ENCODE assay signal across 23 cellular contexts in genomic region chr9:78286125-78286524, GRCh38. TPM values are rescaled to one million over a fixed set of nuclear protein-coding genes. Genes with fewer than 3 reads are reported as not detected.
DNase-seq lines count a peak whose midpoint lies in the region; ATAC-seq, FAIRE-seq and TF ChIP-seq lines count a peak whose summit lies in the region.
"Had no signal": no experiment of that assay in that cellular context is flagged by ENCODE, and none has a peak within 500 bp of the region (broad histone marks: within the 10 kb centered on the region; RNA-seq: fewer than 3 reads in every experiment).

No MANE protein-coding gene starts in this region.

- no peak overlapping the region for H2BK15ac ChIP-seq in IMR-90 (ENCODE audit: low read depth, low read length)

- H2AFZ ChIP-seq in DND-41 (ENCODE audit: low read depth, low read length) (no peak overlapping the region), IMR-90 (replicated peaks; ENCODE audit: low read length, poor library complexity) (peak overlapping the region; percentile 64), HepG2 (ENCODE audit: low read length) (no peak overlapping the region)

- H3K23ac ChIP-seq in IMR-90 (ENCODE audit: low read depth, low read length), result no peak overlapping the region

- in situ Hi-C loops in IMR-90 (cut with MboI; ENCODE audit: low sequenced_read_pairs) (no loop called here), HepG2 (cut with HindIII; ENCODE audit: extremely low pct_ligation_motif_present, low pct_unique_long_range_greater_than_20kb) (no loop called here)

- no peak overlapping the region for H3K4me3 Mint-ChIP-seq in nephron
- H3K4me3 Mint-ChIP-seq: B cell; CD4-positive, CD25-positive, alpha-beta regulatory T cell; CD8-positive, alpha-beta memory T cell; HFFc6 had no signal

- no peaks in the 10 kb centered on the region for H3K79me1 ChIP-seq in IMR-90 (ENCODE audit: low read depth in 1 of 2, low read length in 2 of 2)

- POLR2A ChIA-PET in IMR-90 (lab: Charles Lee; ENCODE audit: unreplicated experiment) (no interaction called here), HepG2 (lab: Yijun Ruan, JAX) (interaction anchor here (6.1 kb wide), 1 partner anchor 11 kb away, joined by 107 read pairs; the partner anchor contains the start of gene PSAT1)

- no peak overlapping the region for H3K27ac ChIP-seq in DND-41 (ENCODE audit: low read length)
- no peak overlapping the region for H3K27ac ChIP-seq in IMR-90 (ENCODE audit: insufficient read depth, low read length)
- H3K27ac ChIP-seq in HepG2 (ENCODE audit: extremely low read length, insufficient read depth, low read length), result peak overlapping the region; percentile 83
- H3K27ac ChIP-seq: BLaER1 treated with 17β-estradiol and CSF1 and Interleukin-3, amounts not matched to agents 10 nM and 100 nM; HL-60 had no signal

- H4K5ac ChIP-seq in IMR-90 (ENCODE audit: low read depth, low read length), result no peak overlapping the region

- H3K4me1 ChIP-seq in DND-41 (ENCODE audit: insufficient read depth, low read length) (no peaks in the 10 kb centered on the region), IMR-90 (ENCODE audit: control insufficient read depth, insufficient read depth, low read length) (peaks cover 2% of the 10 kb centered on the region; the same call in 1 of the 2 replicates), HepG2 (ENCODE audit: insufficient read depth, low read length) (peaks cover 64% of the 10 kb centered on the region)

- no peaks in the 10 kb centered on the region for H3K27me3 Mint-ChIP-seq in nephron (ENCODE audit: low read depth)
- H3K27me3 Mint-ChIP-seq: CD4-positive, CD25-positive, alpha-beta regulatory T cell had no signal

- H3K9ac ChIP-seq in DND-41 (ENCODE audit: low read depth, low read length) (no peak overlapping the region), IMR-90 (ENCODE audit: low read depth, low read length) (no peak overlapping the region), HepG2 (ENCODE audit: insufficient read depth, low read depth, low read length) (peak overlapping the region; percentile 8; the same call in 1 of the 2 replicates)
- H3K9ac ChIP-seq: BLaER1 treated with 17β-estradiol and CSF1 and Interleukin-3, amounts not matched to agents 10 nM and 100 nM had no signal

- no peak overlapping the region for H3K14ac ChIP-seq in IMR-90 (replicated peaks; ENCODE audit: low read depth, low read length)

- H3K79me2 ChIP-seq in DND-41 (ENCODE audit: insufficient read depth, low read length), result no peaks in the 10 kb centered on the region
- H3K79me2 ChIP-seq in HepG2 (ENCODE audit: insufficient read depth, low read length), result no peaks in the 10 kb centered on the region

- H3K4me2 ChIP-seq in DND-41 (ENCODE audit: insufficient read depth, low read length), result no peak overlapping the region
- no peak overlapping the region for H3K4me2 ChIP-seq in IMR-90 (ENCODE audit: low read depth, low read length)
- H3K4me2 ChIP-seq in HepG2 (ENCODE audit: low read depth, low read length), result peak overlapping the region; percentile 26; the same call in 1 of the 2 replicates
- H3K4me2 ChIP-seq: BLaER1 treated with 17β-estradiol and CSF1 and Interleukin-3, amounts not matched to agents 10 nM and 100 nM had no signal

- TF ChIP-seq EP300 in HepG2 (IDR thresholded peaks at IDR 0.05; ENCODE audit: low read depth in 2 of 2, low read length in 2 of 2) (no peak), HepG2 (CRISPR knock-in tag; IDR thresholded peaks at IDR 0.05; ENCODE audit: borderline replicate concordance) (no peak)

- H3K4me1 Mint-ChIP-seq in nephron, result peaks cover 62% of the 10 kb centered on the region
- H3K4me1 Mint-ChIP-seq: B cell; CD4-positive, CD25-positive, alpha-beta regulatory T cell; CD8-positive, alpha-beta memory T cell had no signal

- CTCF ChIA-PET in IMR-90 (lab: Yijun Ruan, JAX), result no interaction called here
- CTCF ChIA-PET in HepG2 (lab: Yijun Ruan, JAX; ENCODE audit: low intra/inter-chr PET ratio, low total read pairs), result no interaction called here

- H4K20me1 ChIP-seq in DND-41 (ENCODE audit: insufficient read depth, low read length) (no peaks in the 10 kb centered on the region), IMR-90 (ENCODE audit: insufficient read depth, low read length) (no peaks in the 10 kb centered on the region), HepG2 (ENCODE audit: insufficient read depth, low read length) (no peaks in the 10 kb centered on the region)
- H4K20me1 ChIP-seq: BLaER1 treated with 17β-estradiol and CSF1 and Interleukin-3, amounts not matched to agents 10 nM and 100 nM had no signal

- H4K8ac ChIP-seq in IMR-90 (ENCODE audit: low read depth in 2 of 2, low read length in 2 of 2), result no peak overlapping the region

- TF ChIP-seq CTCF in DND-41 (IDR thresholded peaks at IDR 0.05; ENCODE audit: borderline replicate concordance, extremely low read depth, low read length, poor library complexity, severe bottlenecking) (no peak), IMR-90 (conservative IDR thresholded peaks at IDR 0.05; ENCODE audit: low read depth, low read length) (no peak), HepG2 (CRISPR knock-in tag; IDR thresholded peaks at IDR 0.05) (no peak), nephron (IDR thresholded peaks at IDR 0.05; ENCODE audit: unreplicated experiment in 3 of 3) (no peak)

- no peaks in the 10 kb centered on the region for H3K9me3 ChIP-seq in DND-41 (ENCODE audit: insufficient read depth, low read length, severe bottlenecking)
- H3K9me3 ChIP-seq in IMR-90 (ENCODE audit: control insufficient read depth, insufficient read depth, low read length), result no peaks in the 10 kb centered on the region
- no peaks in the 10 kb centered on the region for H3K9me3 ChIP-seq in HepG2 (ENCODE audit: low read length)

- no peaks in the 10 kb centered on the region for H3K9me1 ChIP-seq in IMR-90 (ENCODE audit: insufficient read depth, low read length)

- no peak for FAIRE-seq in HepG2 (lab: Jason Lieb, UNC)
- FAIRE-seq: GM12892, GM18507 had no signal

- no peak overlapping the region for H3K4me3 ChIP-seq in DND-41 (ENCODE audit: low read depth in 1 of 2, low read length in 2 of 2)
- no peak overlapping the region for H3K4me3 ChIP-seq in IMR-90 (ENCODE audit: insufficient read depth, low read depth, low read length)
- H3K4me3 ChIP-seq in HepG2 (replicated peaks in 1 of 3; ENCODE audit: insufficient read depth in 1 of 3, low read depth in 2 of 3, low read length in 3 of 3), result no peak overlapping the region
- H3K4me3 ChIP-seq: BLaER1 treated with 17β-estradiol and CSF1 and Interleukin-3, amounts not matched to agents 10 nM and 100 nM had no signal

- dilution Hi-C loops in IMR-90 (cut with HindIII; ENCODE audit: low sequenced_read_pairs, unreplicated experiment), result no loop called here

- no peak overlapping the region for H4K91ac ChIP-seq in IMR-90 (ENCODE audit: insufficient read depth, low read depth, low read length)

- H3K56ac ChIP-seq in IMR-90 (ENCODE audit: extremely low read depth, insufficient read depth, low read length), result no peak overlapping the region

- peaks cover 2% of the 10 kb centered on the region for H3K9me3 Mint-ChIP-seq in nephron
- H3K9me3 Mint-ChIP-seq: CD4-positive, CD25-positive, alpha-beta regulatory T cell had no signal

- H3K36me3 ChIP-seq in DND-41 (ENCODE audit: insufficient read depth, low read length) (no peaks in the 10 kb centered on the region), IMR-90 (ENCODE audit: control insufficient read depth, insufficient read depth, low read length) (no peaks in the 10 kb centered on the region), HepG2 (replicated peaks in 1 of 2; ENCODE audit: control insufficient read depth in 1 of 2, insufficient read depth in 2 of 2, low read length in 2 of 2) (no peaks in the 10 kb centered on the region)
- H3K36me3 ChIP-seq: BLaER1 treated with 17β-estradiol and CSF1 and Interleukin-3, amounts not matched to agents 10 nM and 100 nM had no signal

- H3K27me3 ChIP-seq in DND-41 (ENCODE audit: insufficient read depth, low read length, poor library complexity) (no peaks in the 10 kb centered on the region), IMR-90 (ENCODE audit: control insufficient read depth, insufficient read depth, low read length) (no peaks in the 10 kb centered on the region), HepG2 (ENCODE audit: control insufficient read depth in 1 of 2, insufficient read depth in 2 of 2, low read length in 2 of 2) (no peaks in the 10 kb centered on the region)
- H3K27me3 ChIP-seq: BLaER1 treated with 17β-estradiol and CSF1 and Interleukin-3, amounts not matched to agents 10 nM and 100 nM had no signal

- no peak overlapping the region for H2BK120ac ChIP-seq in IMR-90 (ENCODE audit: low read depth, low read length)

- TF ChIP-seq POLR2A in IMR-90 (IDR thresholded peaks at IDR 0.05; ENCODE audit: low read depth, low read length) (no peak), HepG2 (IDR thresholded peaks at IDR 0.05; ENCODE audit: insufficient read depth in 1 of 2, low read depth in 2 of 2, low read length in 2 of 2) (no peak)

- intact Hi-C loops in IMR-90 (cut with micrococcal nuclease) (no loop called here), HepG2 (cut with micrococcal nuclease; ENCODE audit: unreplicated experiment) (no loop called here)

- H2AK5ac ChIP-seq in IMR-90 (ENCODE audit: low read depth, low read length), result no peak overlapping the region

- peak overlapping the region; percentile 19 to 76 (median 56) for H3K27ac Mint-ChIP-seq in nephron
- H3K27ac Mint-ChIP-seq: B cell; CD4-positive, CD25-positive, alpha-beta regulatory T cell; HFFc6 had no signal

- TF ChIP-seq RAD21 in IMR-90 (IDR thresholded peaks at IDR 0.05; ENCODE audit: low read length) (no peak), HepG2 (CRISPR knock-in tag; IDR thresholded peaks at IDR 0.05) (no peak)

- H3K36me3 Mint-ChIP-seq in nephron (ENCODE audit: low read depth), result no peaks in the 10 kb centered on the region
- H3K36me3 Mint-ChIP-seq: CD4-positive, CD25-positive, alpha-beta regulatory T cell; CD8-positive, alpha-beta memory T cell had no signal

- H2BK5ac ChIP-seq in IMR-90 (ENCODE audit: low read depth, low read length, poor library complexity, severe bottlenecking), result no peak overlapping the region

- H2AK9ac ChIP-seq in IMR-90 (replicated peaks; ENCODE audit: low read depth, low read length, poor library complexity), result no peak overlapping the region

- BruUV-seq in IMR-90 (replicated peaks; lab: Mats Ljungman, UMichigan), result no TSS peak
- BruUV-seq in HepG2 (replicated peaks; lab: Mats Ljungman, UMichigan), result no TSS peak

- ATAC-seq in DND-41 (ENCODE audit: insufficient read depth, low read depth) (0 out of 3 replicates have a peak, but pooled peaks have one; percentile 48), IMR-90 (ENCODE audit: low read depth) (no peak), HepG2 (0 out of 3 replicates have a peak, but pooled peaks have one; percentile 4)
- ATAC-seq: HCT116 had no signal

- H2BK20ac ChIP-seq in IMR-90 (ENCODE audit: low read depth, low read length), result no peak overlapping the region

- no peak for DNase-seq in DND-41
- DNase-seq in IMR-90, result no peak
- no peak for DNase-seq in HepG2 (ENCODE audit: low spot score)
- DNase-seq in NCI-H1417 treated with DMSO at 0.1 percent for 48 hours (lab: John Stamatoyannopoulos, UW), result no peak
- no peak for DNase-seq in NCI-H2029 treated with DMSO at 0.1 percent for 48 hours (lab: John Stamatoyannopoulos, UW)
- no peak for DNase-seq in cortex of kidney (lab: John Stamatoyannopoulos, UW)
- DNase-seq in NK-92 treated with Interleukin-12 subunit alpha and Interleukin-12 subunit beta, amount 100 ng/mL, for 24 hours (lab: John Stamatoyannopoulos, UW), result no peak
- DNase-seq: CD4-positive, CD25-positive, alpha-beta regulatory T cell; CD8-positive, alpha-beta memory T cell; COR-L47; DMS 273 treated with DMSO at 0.1 percent for 48 hours; DMS53; GDM1; GOT3; H7; HFFc6 had no signal

- H3K4ac ChIP-seq in IMR-90 (ENCODE audit: low read depth, low read length), result no peak overlapping the region

- H3K18ac ChIP-seq in IMR-90 (ENCODE audit: low read depth, low read length), result no peak overlapping the region

RNA-seq across cellular contexts. Expression of gene PSAT1, which starts 10.8 kb away (rescaled TPM):
- 88.4 and 98.9 TPM in 2 replicates for total RNA-seq in IMR-90 (2012; rRNA removed)
- 52.2 and 77.2 TPM in 2 replicates for polyA plus RNA-seq in IMR-90 (2012; rRNA removed)
- polyA plus RNA-seq in IMR-90 (2012; cell fraction: cytosol; rRNA removed), result 30.9 and 42.1 TPM in 2 replicates
- 15.8 and 49.8 TPM in 2 replicates for polyA plus RNA-seq in IMR-90 (2012; cell fraction: nucleus; rRNA removed; ENCODE audit: low replicate concordance)
- total RNA-seq in HepG2 (2016; rRNA removed; fragmentation: Illumina TruSeq; extraction: Trizol), result 135 and 262 TPM in 2 replicates
- total RNA-seq in HepG2 (2016; cell fraction: cytosol; rRNA removed; fragmentation: Illumina TruSeq; extraction: Trizol; ENCODE audit: low read depth), result 16.9 and 17.4 TPM in 2 replicates
- 134 and 259 TPM in 2 replicates for total RNA-seq in HepG2 (2016; cell fraction: insoluble cytoplasmic fraction; rRNA removed; fragmentation: Illumina TruSeq; extraction: Trizol)
- total RNA-seq in HepG2 (2016; cell fraction: membrane; rRNA removed; fragmentation: Illumina TruSeq; extraction: Trizol), result 55.1 and 59.2 TPM in 2 replicates
- 92.0 and 102 TPM in 2 replicates for total RNA-seq in HepG2 (2016; cell fraction: nucleus; rRNA removed; fragmentation: Illumina TruSeq; extraction: Trizol)
- 197 and 229 TPM in 2 replicates for polyA plus RNA-seq in HepG2 (2011; rRNA removed)
- 174 and 239 TPM in 2 replicates for polyA plus RNA-seq in HepG2 (2011; cell fraction: cytosol; rRNA removed)
- 53.5 and 69.1 TPM in 2 replicates for polyA plus RNA-seq in HepG2 (2011; cell fraction: nucleus; rRNA removed)
- 252 and 381 TPM in 2 replicates for polyA plus RNA-seq in HepG2 (2012)
- 23.7 and 24.6 TPM in 2 replicates for polyA plus RNA-seq in HepG2 (2016; cell fraction: cytosol; fragmentation: Illumina TruSeq; extraction: Trizol; ENCODE audit: low read depth)
- 471 and 492 TPM in 2 replicates for polyA plus RNA-seq in HepG2 (2016; cell fraction: insoluble cytoplasmic fraction; fragmentation: Illumina TruSeq; extraction: Trizol; ENCODE audit: low read depth)
- polyA plus RNA-seq in HepG2 (2016; cell fraction: membrane; fragmentation: Illumina TruSeq; extraction: Trizol; ENCODE audit: low read depth), result 65.5 and 69.3 TPM in 2 replicates
- polyA plus RNA-seq in HepG2 (2016; cell fraction: nucleus; fragmentation: Illumina TruSeq; extraction: Trizol; ENCODE audit: insufficient read depth, low read depth), result 163 TPM in 2 replicates
- 98.7 and 239 TPM in 2 replicates for polyA minus RNA-seq in HepG2 (2011; rRNA and poly(A)+ RNA removed; ENCODE audit: low replicate concordance)
- polyA minus RNA-seq in HepG2 (2011; cell fraction: cytosol; rRNA and poly(A)+ RNA removed), result 170 and 192 TPM in 2 replicates
- polyA minus RNA-seq in HepG2 (2011; cell fraction: nucleus; rRNA and poly(A)+ RNA removed), result 105 and 132 TPM in 2 replicates

RNA-seq across cellular contexts. Expression of gene CEP78, which starts 50.2 kb away (rescaled TPM):
- total RNA-seq in IMR-90 (2012; rRNA removed) (18.3 and 21.4 TPM in 2 replicates), HepG2 (2016; rRNA removed; fragmentation: Illumina TruSeq; extraction: Trizol) (30.8 and 38.3 TPM in 2 replicates)
- polyA plus RNA-seq in IMR-90 (2012; rRNA removed) (7.9 and 9.2 TPM in 2 replicates), HepG2 (2011; rRNA removed) (4.0 and 5.1 TPM in 2 replicates)
- 1.7 and 2.2 TPM in 2 replicates for polyA plus RNA-seq in IMR-90 (2012; cell fraction: cytosol; rRNA removed)
- polyA plus RNA-seq in IMR-90 (2012; cell fraction: nucleus; rRNA removed; ENCODE audit: low replicate concordance), result 4.6 and 12.0 TPM in 2 replicates
- 2.6 and 2.7 TPM in 2 replicates for total RNA-seq in HepG2 (2016; cell fraction: cytosol; rRNA removed; fragmentation: Illumina TruSeq; extraction: Trizol; ENCODE audit: low read depth)
- total RNA-seq in HepG2 (2016; cell fraction: insoluble cytoplasmic fraction; rRNA removed; fragmentation: Illumina TruSeq; extraction: Trizol), result 31.0 and 36.1 TPM in 2 replicates
- total RNA-seq in HepG2 (2016; cell fraction: membrane; rRNA removed; fragmentation: Illumina TruSeq; extraction: Trizol), result 13.2 and 13.7 TPM in 2 replicates
- total RNA-seq in HepG2 (2016; cell fraction: nucleus; rRNA removed; fragmentation: Illumina TruSeq; extraction: Trizol), result 30.7 and 32.0 TPM in 2 replicates
- polyA plus RNA-seq in HepG2 (2011; cell fraction: cytosol; rRNA removed), result 2.1 and 2.8 TPM in 2 replicates
- polyA plus RNA-seq in HepG2 (2011; cell fraction: nucleus; rRNA removed), result 4.8 and 5.6 TPM in 2 replicates
- 5.0 and 9.6 TPM in 2 replicates for polyA plus RNA-seq in HepG2 (2012)
- 1.9 and 2.3 TPM in 2 replicates for polyA plus RNA-seq in HepG2 (2016; cell fraction: cytosol; fragmentation: Illumina TruSeq; extraction: Trizol; ENCODE audit: low read depth)
- polyA plus RNA-seq in HepG2 (2016; cell fraction: insoluble cytoplasmic fraction; fragmentation: Illumina TruSeq; extraction: Trizol; ENCODE audit: low read depth), result 22.9 and 23.5 TPM in 2 replicates
- 5.8 and 7.0 TPM in 2 replicates for polyA plus RNA-seq in HepG2 (2016; cell fraction: membrane; fragmentation: Illumina TruSeq; extraction: Trizol; ENCODE audit: low read depth)
- polyA plus RNA-seq in HepG2 (2016; cell fraction: nucleus; fragmentation: Illumina TruSeq; extraction: Trizol; ENCODE audit: insufficient read depth, low read depth), result 30.4 and 34.3 TPM in 2 replicates
- polyA minus RNA-seq in HepG2 (2011; rRNA and poly(A)+ RNA removed; ENCODE audit: low replicate concordance), result 9.1 and 10.5 TPM in 2 replicates
- polyA minus RNA-seq in HepG2 (2011; cell fraction: cytosol; rRNA and poly(A)+ RNA removed), result 6.1 and 6.5 TPM in 2 replicates
- 23.4 and 25.1 TPM in 2 replicates for polyA minus RNA-seq in HepG2 (2011; cell fraction: nucleus; rRNA and poly(A)+ RNA removed)
